In the genomic region with DNA sequence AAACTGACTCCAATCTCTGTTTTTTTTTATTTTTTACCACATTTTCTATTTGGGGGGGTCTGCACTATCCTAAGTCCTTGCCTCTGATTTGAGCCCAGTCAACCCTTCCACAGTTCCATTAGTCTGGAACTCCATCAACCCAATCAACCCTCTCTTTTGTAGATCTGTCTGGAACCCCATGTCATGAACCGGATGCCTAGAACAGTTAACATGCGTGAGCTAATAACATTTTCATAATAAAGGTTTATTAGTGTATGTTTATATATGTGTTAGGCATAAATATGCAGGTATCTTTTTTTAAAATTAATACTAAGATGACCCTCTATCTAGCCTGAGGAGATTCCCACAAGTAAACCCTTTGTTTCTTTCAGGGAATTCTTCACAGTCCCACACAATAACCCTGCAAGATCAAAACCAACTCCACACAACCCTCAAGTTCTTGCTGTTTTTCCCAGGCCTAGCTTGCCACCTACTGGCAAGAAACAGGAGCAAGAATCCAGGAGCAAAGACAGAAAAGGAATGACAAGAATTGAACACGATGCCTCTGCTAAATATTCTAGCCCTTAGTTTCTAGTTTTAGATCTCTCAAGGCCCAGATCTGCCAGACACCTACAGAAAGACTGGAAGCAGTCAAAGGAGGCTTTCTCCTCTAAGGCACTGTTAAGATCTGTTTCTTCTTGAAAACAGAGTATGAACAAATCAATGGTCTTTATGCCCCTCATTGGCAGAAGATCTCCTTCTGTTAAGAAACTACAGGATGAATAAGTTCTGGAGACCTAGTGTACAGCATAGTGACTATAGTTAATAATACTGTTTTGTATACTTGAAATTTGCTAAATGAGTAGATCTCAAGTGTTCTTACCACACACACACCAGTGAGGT, we compare ENCODE assay signal across 8 cellular contexts.
DNase-seq lines count a peak whose midpoint lies in the region; ATAC-seq and TF ChIP-seq lines count a peak whose summit lies in the region.

No MANE protein-coding gene starts in this region.

- H3K27me3 ChIP-seq in PC-3 (ENCODE audit: low read length) (peaks cover 9% of the 10 kb centered on the region), endodermal cell (ENCODE audit: control insufficient read depth, insufficient read depth, low read length, poor library complexity, severe bottlenecking) (no peaks in the 10 kb centered on the region)

- H3K9ac ChIP-seq in PC-3 (ENCODE audit: low read length) (no peak overlapping the region), endodermal cell (ENCODE audit: extremely low read depth, low read length, poor library complexity, severe bottlenecking) (no peak overlapping the region)

- H3K4me3 Mint-ChIP-seq in endodermal cell (no peak overlapping the region), naive B cell (peak overlapping the region in 2 of 8 donors; percentile 16 to 27)

- H3K4me1 Mint-ChIP-seq in endodermal cell, result peaks cover 17% of the 10 kb centered on the region
- peaks cover 11 to 20% (median 12%) of the 10 kb centered on the region in 3 donors for H3K4me1 Mint-ChIP-seq in naive B cell

- H3K9me3 ChIP-seq in PC-3 (ENCODE audit: low read length) (no peaks in the 10 kb centered on the region), endodermal cell (ENCODE audit: control insufficient read depth, low read length) (no peaks in the 10 kb centered on the region)

- H2AFZ ChIP-seq in PC-3 (ENCODE audit: low read length), result no peak overlapping the region

- CTCF ChIA-PET in PC-3 (lab: Charles Lee), result interaction anchor here (0.5 to 1.5 kb wide), 3 partner anchors 28 to 1457 kb away, joined by 4 to 11 read pairs (median 4); no protein-coding TSS in a partner anchor

- BruUV-seq in PC-3 (replicated peaks; lab: Mats Ljungman, UMichigan), result no TSS peak

- TF ChIP-seq CTCF in PC-3 (conservative IDR thresholded peaks at IDR 0.05; ENCODE audit: low read depth, low read length), result peak; percentile 83
- peak; percentile 89 for TF ChIP-seq CTCF in endodermal cell (conservative IDR thresholded peaks at IDR 0.05)

- H3K27ac Mint-ChIP-seq in endodermal cell (no peak overlapping the region), naive B cell (peak overlapping the region in 2 of 6 donors; percentile 1 to 82)

- H3K36me3 Mint-ChIP-seq in endodermal cell (ENCODE audit: low read depth) (no peaks in the 10 kb centered on the region), naive B cell (no peaks in the 10 kb centered on the region)

- no peaks in the 10 kb centered on the region for H4K20me1 ChIP-seq in PC-3 (ENCODE audit: low read length)

- intact Hi-C loops in PC-3 (cut with micrococcal nuclease), result loop anchor here (1.0 to 5.0 kb wide), 2 partner anchors 266 to 1457 kb away; no protein-coding TSS in a partner anchor

- no peaks in the 10 kb centered on the region for H3K4me1 ChIP-seq in PC-3 (ENCODE audit: insufficient read depth, low read length)
- no peaks in the 10 kb centered on the region for H3K4me1 ChIP-seq in endodermal cell (ENCODE audit: control insufficient read depth, insufficient read depth, low read length)

- no peaks in the 10 kb centered on the region for H3K9me2 ChIP-seq in PC-3 (replicated peaks; ENCODE audit: low read length)

- DNase-seq in NCI-H2081 (lab: John Stamatoyannopoulos, UW) (peak; percentile 22), NCI-H2081 treated with DMSO at 0.1 percent for 48 hours (lab: John Stamatoyannopoulos, UW) (no peak), PC-3 (peak; percentile 56), endodermal cell (peak; percentile 79), naive B cell (peak; percentile 1)
- DNase-seq in stimulated activated CD8-positive, alpha-beta memory T cell treated with anti-CD3 and anti-CD28 coated beads, Interleukin-4, amount 100 ng/mL, for 48 hours, result no peak

- H3K36me3 ChIP-seq in PC-3 (ENCODE audit: low read depth, low read length), result no peaks in the 10 kb centered on the region
- H3K36me3 ChIP-seq in endodermal cell (ENCODE audit: control insufficient read depth, insufficient read depth, low read length), result no peaks in the 10 kb centered on the region

- H3K4me2 ChIP-seq in PC-3 (ENCODE audit: low read length), result no peak overlapping the region

- H3K27ac ChIP-seq in PC-3 (ENCODE audit: low read length) (no peak overlapping the region), endodermal cell (ENCODE audit: low read depth, low read length) (no peak overlapping the region)

- peak; percentile 48 for ATAC-seq in GM19395 (IDR thresholded peaks at IDR 0.05; ENCODE audit: unreplicated experiment)
- ATAC-seq in HG03442 (IDR thresholded peaks at IDR 0.05; ENCODE audit: unreplicated experiment), result peak; percentile 43
- peak; percentile 81 for ATAC-seq in PC-3
- ATAC-seq in naive B cell (ENCODE audit: low read depth in 2 of 2), result no peak

- H3K4me3 ChIP-seq in PC-3 (ENCODE audit: low read length) (no peak overlapping the region), endodermal cell (ENCODE audit: low read length) (no peak overlapping the region)

- WGBS in endodermal cell (ENCODE audit: insufficient coverage in 1 of 2, insufficient read length in 1 of 2), 2 experiments, result 17 to 57% methylated on average over 1 to 2 of the region's 3 CpGs

- H3K27me3 Mint-ChIP-seq in endodermal cell (ENCODE audit: insufficient read depth), result no peaks in the 10 kb centered on the region
- H3K27me3 Mint-ChIP-seq in naive B cell, result peaks cover 23 to 41% (median 24%) of the 10 kb centered on the region in 3 donors

- no peaks in the 10 kb centered on the region for H3K79me2 ChIP-seq in PC-3 (ENCODE audit: low read length)

- H3K9me3 Mint-ChIP-seq in endodermal cell (no peaks in the 10 kb centered on the region), naive B cell (peaks cover 0 to 5% (median 0%) of the 10 kb centered on the region in 7 donors)

- POLR2A ChIA-PET in PC-3 (lab: Charles Lee; ENCODE audit: unreplicated experiment), result no interaction called here

- H3F3A ChIP-seq in PC-3 (ENCODE audit: low read length, unreplicated experiment), result no peaks in the 10 kb centered on the region

Comparison
In these comparisons a context has a peak if more than half of its experiments do, and no peak if none do; other contexts are left out.
1. DNase-seq: peak in NCI-H2081 (2 of 2), PC-3 (single experiment), endodermal cell (single experiment) and naive B cell (single experiment); none in NCI-H2081 treated with DMSO at 0.1 percent for 48 hours (single experiment) and stimulated activated CD8-positive, alpha-beta memory T cell treated with anti-CD3 and anti-CD28 coated beads, Interleukin-4, amount 100 ng/mL, for 48 hours (single experiment).
2. ATAC-seq: peak in GM19395 (single experiment), HG03442 (single experiment) and PC-3 (single experiment); none in naive B cell (0 of 2).